1 cellular context compared by ENCODE assay signal in the genomic region with DNA sequence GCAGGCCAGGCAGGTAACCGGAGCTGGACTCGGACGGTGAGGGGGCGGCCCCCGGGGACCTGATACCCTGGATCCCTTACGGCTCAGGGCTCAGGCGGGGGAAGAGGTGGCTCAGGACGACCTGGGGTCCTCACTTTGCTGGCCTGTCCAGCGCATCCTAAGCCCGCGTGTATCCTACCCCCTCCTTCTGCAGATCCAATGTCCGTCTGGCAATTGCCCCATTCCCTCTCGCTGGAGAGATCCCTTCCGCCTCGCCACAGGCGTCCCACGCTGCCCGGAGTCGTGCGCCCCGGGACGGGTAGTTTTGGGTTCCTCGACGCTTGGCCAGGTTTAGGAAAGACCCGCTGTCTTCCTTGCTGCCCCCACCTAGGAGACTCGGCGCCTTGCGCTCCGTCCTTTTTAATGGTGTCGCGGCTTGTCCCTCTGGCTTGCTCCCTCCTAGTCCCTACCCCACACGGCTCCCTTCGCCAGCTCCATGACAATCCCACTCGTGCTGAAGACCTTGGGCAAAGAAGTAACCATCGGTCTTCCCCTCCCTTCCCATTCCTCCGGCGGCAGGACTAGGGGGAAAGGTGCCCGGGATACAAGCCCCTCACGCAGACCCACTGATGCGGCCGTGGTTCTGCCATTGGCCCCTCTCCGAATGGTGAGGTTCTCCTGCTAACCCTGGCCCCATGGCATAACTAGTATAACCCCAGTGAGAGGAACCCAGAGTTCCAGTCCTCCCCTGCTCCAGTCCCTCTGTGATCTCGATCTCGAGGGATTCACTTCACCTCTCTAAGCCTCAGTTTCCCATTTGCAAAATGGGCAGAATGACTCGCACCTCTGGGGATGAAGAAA.
TF ChIP-seq lines count a peak whose summit lies in the region.

No MANE protein-coding gene starts in this region.

TF ChIP-seq in HepG2, 621 proteins besides CTCF, POLR2A, EP300 and RAD21 (continued from another document):
- TF ChIP-seq HIC2 (CRISPR knock-in tag; IDR thresholded peaks at IDR 0.05; ENCODE audit: low read depth), result no peak
- TF ChIP-seq, protein P1, sequence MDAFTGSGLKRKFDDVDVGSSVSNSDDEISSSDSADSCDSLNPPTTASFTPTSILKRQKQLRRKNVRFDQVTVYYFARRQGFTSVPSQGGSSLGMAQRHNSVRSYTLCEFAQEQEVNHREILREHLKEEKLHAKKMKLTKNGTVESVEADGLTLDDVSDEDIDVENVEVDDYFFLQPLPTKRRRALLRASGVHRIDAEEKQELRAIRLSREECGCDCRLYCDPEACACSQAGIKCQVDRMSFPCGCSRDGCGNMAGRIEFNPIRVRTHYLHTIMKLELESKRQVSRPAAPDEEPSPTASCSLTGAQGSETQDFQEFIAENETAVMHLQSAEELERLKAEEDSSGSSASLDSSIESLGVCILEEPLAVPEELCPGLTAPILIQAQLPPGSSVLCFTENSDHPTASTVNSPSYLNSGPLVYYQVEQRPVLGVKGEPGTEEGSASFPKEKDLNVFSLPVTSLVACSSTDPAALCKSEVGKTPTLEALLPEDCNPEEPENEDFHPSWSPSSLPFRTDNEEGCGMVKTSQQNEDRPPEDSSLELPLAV (CRISPR knock-in tag; conservative IDR thresholded peaks at IDR 0.05; ENCODE audit: low read depth), result no peak
- TF ChIP-seq FOXJ3 (CRISPR knock-in tag; IDR thresholded peaks at IDR 0.05; ENCODE audit: borderline replicate concordance), result no peak
- TF ChIP-seq ATF3 (CRISPR knock-in tag; IDR thresholded peaks at IDR 0.05), result no peak
- no peak for TF ChIP-seq AHR (CRISPR knock-in tag; IDR thresholded peaks at IDR 0.05)
- no peak for TF ChIP-seq ZNF788 (CRISPR knock-in tag; IDR thresholded peaks at IDR 0.05; ENCODE audit: borderline replicate concordance)
- TF ChIP-seq, protein P2, sequence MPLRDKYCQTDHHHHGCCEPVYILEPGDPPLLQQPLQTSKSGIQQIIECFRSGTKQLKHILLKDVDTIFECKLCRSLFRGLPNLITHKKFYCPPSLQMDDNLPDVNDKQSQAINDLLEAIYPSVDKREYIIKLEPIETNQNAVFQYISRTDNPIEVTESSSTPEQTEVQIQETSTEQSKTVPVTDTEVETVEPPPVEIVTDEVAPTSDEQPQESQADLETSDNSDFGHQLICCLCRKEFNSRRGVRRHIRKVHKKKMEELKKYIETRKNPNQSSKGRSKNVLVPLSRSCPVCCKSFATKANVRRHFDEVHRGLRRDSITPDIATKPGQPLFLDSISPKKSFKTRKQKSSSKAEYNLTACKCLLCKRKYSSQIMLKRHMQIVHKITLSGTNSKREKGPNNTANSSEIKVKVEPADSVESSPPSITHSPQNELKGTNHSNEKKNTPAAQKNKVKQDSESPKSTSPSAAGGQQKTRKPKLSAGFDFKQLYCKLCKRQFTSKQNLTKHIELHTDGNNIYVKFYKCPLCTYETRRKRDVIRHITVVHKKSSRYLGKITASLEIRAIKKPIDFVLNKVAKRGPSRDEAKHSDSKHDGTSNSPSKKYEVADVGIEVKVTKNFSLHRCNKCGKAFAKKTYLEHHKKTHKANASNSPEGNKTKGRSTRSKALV (CRISPR knock-in tag; IDR thresholded peaks at IDR 0.05), result peak; percentile 32; the same call in 1 of the 2 replicates
- TF ChIP-seq EZH2 (conservative IDR thresholded peaks at IDR 0.05; ENCODE audit: low read depth, low read length), result 0 out of 2 replicates have a peak, but pooled peaks have one; percentile 3
